In the genomic region with DNA sequence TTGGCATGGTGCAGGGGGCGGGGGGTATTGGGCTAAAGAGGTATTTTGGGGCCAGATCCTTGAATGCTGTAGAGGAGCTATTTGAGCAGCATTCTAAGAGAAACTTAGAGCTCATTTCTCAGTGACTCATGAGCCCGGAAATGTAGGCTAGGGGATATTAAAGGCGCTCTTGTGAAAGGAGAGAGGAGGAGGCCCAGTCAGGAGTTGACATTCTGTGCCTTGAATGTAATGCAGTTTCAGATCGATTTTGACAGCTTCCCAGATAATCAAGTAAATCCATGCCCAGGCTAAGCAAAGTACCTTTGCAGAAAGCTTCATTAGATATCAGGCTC, we compare ENCODE assay signal across 9 cellular contexts. TPM values are rescaled to one million over a fixed set of nuclear protein-coding genes. Genes with fewer than 3 reads are reported as not detected.
DNase-seq lines count a peak whose midpoint lies in the region; ATAC-seq, FAIRE-seq and TF ChIP-seq lines count a peak whose summit lies in the region.
"Had no signal": no experiment of that assay in that cellular context is flagged by ENCODE, and none has a peak within 500 bp of the region (broad histone marks: within the 10 kb centered on the region; RNA-seq: fewer than 3 reads in every experiment).

No MANE protein-coding gene starts in this region.

- peak overlapping the region; percentile 84 for H3K4me2 ChIP-seq in GM12878 (ENCODE audit: control insufficient read depth, insufficient read depth)

- H3K27ac ChIP-seq in GM12878 (ENCODE audit: control insufficient read depth, insufficient read depth): peak overlapping the region; percentile 85
- peak overlapping the region; percentile 87 to 98 (median 94) for H3K27ac ChIP-seq in spleen

- SMC1A ChIA-PET in GM12878 (lab: Charles Lee; ENCODE audit: uncharacterized antibody, unreplicated experiment): interaction anchor here (0.7 to 2.3 kb wide), 40 partner anchors 8 to 296 kb away, joined by 3 to 54 read pairs (median 6); no protein-coding TSS in a partner anchor

- 3% methylated on average over 4 of the region's 4 CpGs for WGBS in GM12878 (ENCODE audit: insufficient coverage, insufficient replicate concordance, low lambda C conversion rate, missing lambda C conversion rate)
- WGBS in spleen, 5 donors: 0 to 2% (median 2%) methylated on average over 4 of the region's 4 CpGs

- H3K27me3 ChIP-seq in GM12878 (replicated peaks in 1 of 2; ENCODE audit: control insufficient read depth in 2 of 2, insufficient read depth in 2 of 2, low read length in 1 of 2) (no peaks in the 10 kb centered on the region), spleen (replicated peaks in 1 of 7) (no peaks in the 10 kb centered on the region)

- POLR2A ChIA-PET in GM12878 (lab: Charles Lee): interaction anchor here (0.6 to 4.6 kb wide), 32 partner anchors 8 to 847 kb away, joined by 3 to 54 read pairs (median 4); no protein-coding TSS in a partner anchor

- peaks cover 69% of the 10 kb centered on the region for H3K79me2 ChIP-seq in GM12878 (ENCODE audit: control insufficient read depth, insufficient read depth, low read length)

- H3K9me3 ChIP-seq in GM12878 (replicated peaks; ENCODE audit: control insufficient read depth, insufficient read depth, low read length) (no peaks in the 10 kb centered on the region), spleen (no peaks in the 10 kb centered on the region)

- in situ Hi-C loops in GM12878 (cut with MboI): no loop called here

- intact Hi-C loops in CD14-positive monocyte (cut with micrococcal nuclease) (loop anchor here (5.0 kb wide), 2 partner anchors 47 to 78 kb away; no protein-coding TSS in a partner anchor), GM12878 (cut with micrococcal nuclease; ENCODE audit: unreplicated experiment) (loop anchor here (2.0 to 10.0 kb wide), 3 partner anchors 83 to 489 kb away; a partner anchor contains a TSS), spleen (cut with DNase I; ENCODE audit: low total_unique reads) (loop anchor here (10.0 kb wide), 1 partner anchor 81 kb away; no protein-coding TSS in a partner anchor)

- H3K27ac Mint-ChIP-seq in CD14-positive monocyte (peak overlapping the region; percentile 86 to 97 (median 95)), immature natural killer cell (peak overlapping the region; percentile 85 to 97 (median 94))

- H3K4me1 Mint-ChIP-seq in CD14-positive monocyte: peaks cover 72% of the 10 kb centered on the region
- peaks cover 53 to 64% of the 10 kb centered on the region in 2 donors for H3K4me1 Mint-ChIP-seq in immature natural killer cell

- peak overlapping the region; percentile 86 for H3K9ac ChIP-seq in GM12878 (ENCODE audit: control insufficient read depth, insufficient read depth, low read length)

- TF ChIP-seq CTCF in CD14-positive monocyte (IDR thresholded peaks at IDR 0.05) (no peak), GM12878 (IDR thresholded peaks at IDR 0.05 in 2 of 3, conservative IDR thresholded peaks at IDR 0.05 in 1 of 3; ENCODE audit: control insufficient read depth in 2 of 3, extremely low read depth in 1 of 3, insufficient read depth in 1 of 3, low read depth in 3 of 3, low read length in 3 of 3) (no peak), spleen (IDR thresholded peaks at IDR 0.05 in 8 of 11, conservative IDR thresholded peaks at IDR 0.05 in 3 of 11) (no peak)

- BruUV-seq in GM12878 (replicated peaks; lab: Mats Ljungman, UMichigan): TSS peak; percentile 58

- H3K36me3 ChIP-seq in GM12878 (ENCODE audit: control insufficient read depth in 2 of 2, insufficient read depth in 2 of 2, low read length in 1 of 2): 0 out of 4 replicates have a peak, but pooled peaks cover 0 to 6% of the 10 kb centered on the region in 2 experiments
- H3K36me3 ChIP-seq in spleen: peaks cover 0 to 3% (median 0%) of the 10 kb centered on the region in 6 donors

- CTCF ChIA-PET in GM12878 (lab: Yijun Ruan, JAX): interaction anchor here (0.8 to 2.2 kb wide), 27 partner anchors 9 to 706 kb away, joined by 3 to 29 read pairs (median 4); no protein-coding TSS in a partner anchor

- H3K4me3 ChIP-seq in GM12878 (peak overlapping the region; percentile 100), spleen (peak overlapping the region; percentile 80 to 98 (median 90))

- peak; percentile 68 for FAIRE-seq in GM12878 (lab: Jason Lieb, UNC)
- FAIRE-seq: TTC549 had no signal

- H3K27me3 Mint-ChIP-seq in CD14-positive monocyte (ENCODE audit: low read depth in 3 of 3): peaks cover 0 to 3% (median 0%) of the 10 kb centered on the region in 3 donors
- H3K27me3 Mint-ChIP-seq in immature natural killer cell (ENCODE audit: low read depth in 3 of 3): peaks cover 2 to 6% (median 2%) of the 10 kb centered on the region in 3 donors

- no peak for TF ChIP-seq RAD21 in GM12878 (IDR thresholded peaks at IDR 0.05; ENCODE audit: insufficient read depth, low read depth, low read length)

- H3K9me3 Mint-ChIP-seq in CD14-positive monocyte (peaks cover 0 to 2% (median 0%) of the 10 kb centered on the region in 7 donors), immature natural killer cell (no peaks in the 10 kb centered on the region)

- H3K4me3 Mint-ChIP-seq in CD14-positive monocyte: peak overlapping the region; percentile 95 to 99
- peak overlapping the region; percentile 88 to 98 (median 92) for H3K4me3 Mint-ChIP-seq in immature natural killer cell

- H4K20me1 ChIP-seq in GM12878 (ENCODE audit: control insufficient read depth, insufficient read depth): peaks cover 3% of the 10 kb centered on the region; the same call in 1 of the 2 replicates

- H2AFZ ChIP-seq in GM12878 (ENCODE audit: control insufficient read depth, low read depth, low read length): no peak overlapping the region

- peak; percentile 27 for ATAC-seq in GM21390 (IDR thresholded peaks at IDR 0.05; ENCODE audit: unreplicated experiment)
- peak; percentile 54 for ATAC-seq in GM12878
- no peak for ATAC-seq in HG02642 (IDR thresholded peaks at IDR 0.05; ENCODE audit: poor library complexity, unreplicated experiment)

- TF ChIP-seq EP300 in GM12878 (IDR thresholded peaks at IDR 0.05; ENCODE audit: borderline replicate concordance in 1 of 2, control insufficient read depth in 1 of 2, low read depth in 2 of 2, low read length in 2 of 2): 0 out of 4 replicates have a peak, but pooled peaks of 1 of the 2 experiments have one; percentile 7

- DNase-seq in CD14-positive monocyte (ENCODE audit: low spot score) (no peak), RKO (ENCODE audit: low spot score) (peak; percentile 82), GM12878 (ENCODE audit: low read depth, low spot score) (no peak), immature natural killer cell (peak; percentile 25 to 46 (median 37)), spleen (no peak), NCI-H2029 treated with DMSO at 0.1 percent for 48 hours (lab: John Stamatoyannopoulos, UW) (no peak)

- H3K4me1 ChIP-seq in GM12878 (ENCODE audit: control insufficient read depth, insufficient read depth, low read length) (peaks cover 10% of the 10 kb centered on the region), spleen (peaks cover 24 to 87% (median 67%) of the 10 kb centered on the region in 6 donors)

- RAD21 ChIA-PET in GM12878 (lab: Charles Lee; ENCODE audit: unreplicated experiment): interaction anchor here (0.7 to 5.6 kb wide), 33 partner anchors 9 to 511 kb away, joined by 3 to 86 read pairs (median 6); a partner anchor contains a TSS

- TF ChIP-seq POLR2A in GM12878 (IDR thresholded peaks at IDR 0.05; ENCODE audit: low read depth, low read length): no peak
- TF ChIP-seq POLR2A in spleen (IDR thresholded peaks at IDR 0.05): no peak

- H3K36me3 Mint-ChIP-seq in CD14-positive monocyte: peaks cover 14% of the 10 kb centered on the region in 2 donors
- H3K36me3 Mint-ChIP-seq in immature natural killer cell: no peaks in the 10 kb centered on the region

TF ChIP-seq in GM12878, 131 proteins besides CTCF, POLR2A, EP300 and RAD21:
- 0 out of 2 replicates have a peak, but pooled peaks have one; percentile 27 for TF ChIP-seq PML (IDR thresholded peaks at IDR 0.05; ENCODE audit: low read length)
- no peak for TF ChIP-seq ATF7 (IDR thresholded peaks at IDR 0.05; ENCODE audit: low read depth)
- TF ChIP-seq CHD2 (IDR thresholded peaks at IDR 0.05; ENCODE audit: borderline replicate concordance, low read depth, low read length): no peak
- TF ChIP-seq, protein P1, sequence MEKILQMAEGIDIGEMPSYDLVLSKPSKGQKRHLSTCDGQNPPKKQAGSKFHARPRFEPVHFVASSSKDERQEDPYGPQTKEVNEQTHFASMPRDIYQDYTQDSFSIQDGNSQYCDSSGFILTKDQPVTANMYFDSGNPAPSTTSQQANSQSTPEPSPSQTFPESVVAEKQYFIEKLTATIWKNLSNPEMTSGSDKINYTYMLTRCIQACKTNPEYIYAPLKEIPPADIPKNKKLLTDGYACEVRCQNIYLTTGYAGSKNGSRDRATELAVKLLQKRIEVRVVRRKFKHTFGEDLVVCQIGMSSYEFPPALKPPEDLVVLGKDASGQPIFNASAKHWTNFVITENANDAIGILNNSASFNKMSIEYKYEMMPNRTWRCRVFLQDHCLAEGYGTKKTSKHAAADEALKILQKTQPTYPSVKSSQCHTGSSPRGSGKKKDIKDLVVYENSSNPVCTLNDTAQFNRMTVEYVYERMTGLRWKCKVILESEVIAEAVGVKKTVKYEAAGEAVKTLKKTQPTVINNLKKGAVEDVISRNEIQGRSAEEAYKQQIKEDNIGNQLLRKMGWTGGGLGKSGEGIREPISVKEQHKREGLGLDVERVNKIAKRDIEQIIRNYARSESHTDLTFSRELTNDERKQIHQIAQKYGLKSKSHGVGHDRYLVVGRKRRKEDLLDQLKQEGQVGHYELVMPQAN (conservative IDR thresholded peaks at IDR 0.05): peak; percentile 39; the same call in 1 of the 2 replicates

RNA-seq across cellular contexts. Expression of a gene that starts 1.4 kb away (rescaled TPM):
- polyA plus RNA-seq in CD14-positive monocyte: 10 to 100 TPM; 33.1 to 38.3 TPM
- total RNA-seq in GM12878 (2013; cell fraction: nucleolus; rRNA removed): 112 and 114 TPM in 2 replicates
- 65.0 and 66.7 TPM in 2 replicates for total RNA-seq in GM12878 (2014; rRNA removed)
- total RNA-seq in GM12878 (2014; rRNA removed; fragmentation: Illumina TruSeq; extraction: Trizol): 88.0 and 90.4 TPM in 2 replicates
- 76.0 and 78.6 TPM in 2 replicates for total RNA-seq in GM12878 (2021)
- 28.1 TPM for polyA plus RNA-seq in GM12878 (2011; ENCODE audit: low read depth)
- 129 and 157 TPM in 2 replicates for polyA plus RNA-seq in GM12878 (2011; rRNA removed)
- polyA plus RNA-seq in GM12878 (2011; cell fraction: cytosol; rRNA removed): 49.4 and 63.1 TPM in 2 replicates
- 53.4 and 55.1 TPM in 2 replicates for polyA plus RNA-seq in GM12878 (2011; cell fraction: nucleus; rRNA removed)
- 36.8 and 45.6 TPM in 2 replicates for polyA plus RNA-seq in GM12878 (2012)
- polyA plus RNA-seq in GM12878 (2014; fragmentation: Illumina TruSeq; extraction: Trizol): 86.0 and 90.8 TPM in 2 replicates
- 10 to 100 TPM; 37.2 to 42.8 TPM for polyA plus RNA-seq in GM12878 (2014; fragmentation: Nextera tagmentation; extraction: Ambion mirVana)
- polyA plus RNA-seq in GM12878 (2014; rRNA removed): 54.8 and 59.9 TPM in 2 replicates
- 10 to 100 TPM; 13.3 to 60.8 TPM for polyA plus RNA-seq in GM12878 (2016; fragmentation: Nextera tagmentation; extraction: Ambion mirVana)
- 119 and 163 TPM in 2 replicates for polyA minus RNA-seq in GM12878 (2011; rRNA and poly(A)+ RNA removed)
- 63.6 and 69.4 TPM in 2 replicates for polyA minus RNA-seq in GM12878 (2011; cell fraction: cytosol; rRNA and poly(A)+ RNA removed)
- polyA minus RNA-seq in GM12878 (2011; cell fraction: nucleus; rRNA and poly(A)+ RNA removed): 36.1 and 66.9 TPM in 2 replicates
- 10 to 100 TPM; 39.2 to 57.9 (median 39.3) TPM for polyA plus RNA-seq in immature natural killer cell
- 100 to 1,000 TPM in 3 of 7 donors, 10 to 100 TPM in 4; 74.8 to 120 (median 85.1) TPM for total RNA-seq in spleen
- 10 to 100 TPM; 24.4 to 42.0 (median 29.8) TPM for polyA plus RNA-seq in spleen

Comparison
In these comparisons a context has a peak if more than half of its experiments do, and no peak if none do; other contexts are left out.
1. DNase-seq: peak in RKO (single experiment) and immature natural killer cell (3 of 3); none in CD14-positive monocyte (single experiment), GM12878 (single experiment), spleen (single experiment) and NCI-H2029 treated with DMSO at 0.1 percent for 48 hours (single experiment).